8 cellular contexts compared by ENCODE assay signal in the genomic region with DNA sequence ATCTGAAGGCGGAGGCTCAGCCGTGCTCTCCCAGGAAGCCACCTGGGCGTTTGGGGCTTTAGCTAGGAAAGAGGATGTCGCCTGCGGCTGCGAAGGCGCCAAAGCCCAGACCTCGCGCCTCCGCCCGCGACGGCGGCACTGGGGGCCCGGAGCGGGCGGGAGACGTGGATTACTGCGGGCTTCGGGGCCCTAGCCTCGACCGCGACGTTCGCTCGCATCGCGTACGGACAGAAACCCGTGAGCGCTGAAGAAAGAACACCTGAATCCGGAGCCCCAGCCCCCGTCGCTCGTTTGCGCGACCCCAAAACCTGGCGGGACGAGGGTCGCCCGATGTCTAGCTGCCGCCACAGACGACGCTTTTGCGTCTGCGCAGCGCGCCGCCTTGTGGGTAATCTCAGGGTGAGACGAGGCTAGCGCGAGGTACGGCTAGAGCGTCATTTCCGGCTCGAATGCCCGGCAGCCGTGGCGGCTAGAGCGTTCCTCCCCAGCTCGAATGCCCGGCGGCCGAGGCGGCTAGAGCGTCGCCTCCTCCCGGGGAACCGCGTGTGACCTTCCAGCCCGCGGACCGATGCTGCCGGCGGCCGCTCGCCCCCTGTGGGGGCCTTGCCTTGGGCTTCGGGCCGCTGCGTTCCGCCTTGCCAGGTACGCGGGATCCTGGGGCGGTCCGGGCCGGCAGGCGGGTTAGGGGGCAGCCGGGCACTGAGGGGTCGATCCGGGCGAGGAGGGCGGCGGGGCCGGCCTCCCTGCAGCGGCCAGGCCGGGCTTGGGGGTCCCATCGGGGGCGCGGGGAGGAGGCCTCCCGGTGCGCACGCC. TPM values are rescaled to one million over a fixed set of nuclear protein-coding genes. Genes with fewer than 3 reads are reported as not detected.
DNase-seq lines count a peak whose midpoint lies in the region; ATAC-seq and TF ChIP-seq lines count a peak whose summit lies in the region.

A gene (plus strand): TSS at position 434 of the 813 bp plus-strand sequence. CDS start 135 bp downstream, at position 569.

- H4K20me1 ChIP-seq in PC-3 (ENCODE audit: low read length), result peaks cover 15% of the 10 kb centered on the region; the same call in 1 of the 2 replicates

- H3K4me1 ChIP-seq in PC-3 (ENCODE audit: insufficient read depth, low read length) (peaks cover 22% of the 10 kb centered on the region), muscle layer of colon (ENCODE audit: insufficient read depth, low read length) (peaks cover 22% of the 10 kb centered on the region)

- POLR2A ChIA-PET in PC-3 (lab: Charles Lee; ENCODE audit: unreplicated experiment), result interaction anchor here (0.6 to 1.0 kb wide), 7 partner anchors 10 to 324 kb away, joined by 3 to 10 read pairs (median 4); a partner anchor contains a TSS

- H3K9ac ChIP-seq in PC-3 (ENCODE audit: low read length), result peak within 1 kb of the TSS; percentile 99
- H3K9ac ChIP-seq in muscle layer of colon (ENCODE audit: low read length), result peak within 1 kb of the TSS; percentile 99

- H3F3A ChIP-seq in PC-3 (ENCODE audit: low read length, unreplicated experiment), result peaks cover 3% of the 10 kb centered on the region

- H3K27me3 ChIP-seq in PC-3 (ENCODE audit: low read length) (no peaks in the 10 kb centered on the region), muscle layer of colon (ENCODE audit: control insufficient read depth in 1 of 2, insufficient read depth in 2 of 2, low read length in 2 of 2) (no peaks in the 10 kb centered on the region)

- H3K27ac ChIP-seq in PC-3 (ENCODE audit: low read length) (peak within 1 kb of the TSS; percentile 74), muscle layer of colon (ENCODE audit: low read depth, low read length) (peak within 1 kb of the TSS; percentile 89)

- peak within 1 kb of the TSS; percentile 97 for H3K27ac Mint-ChIP-seq in activated T-cell treated with anti-CD3 and anti-CD28 coated beads, Interleukin-2, amount 50 U/mL, for 24 hours

- CTCF ChIA-PET in PC-3 (lab: Charles Lee), result no interaction called here

- peak within 1 kb of the TSS; percentile 97 for H3K4me3 Mint-ChIP-seq in activated T-cell treated with anti-CD3 and anti-CD28 coated beads, Interleukin-2, amount 50 U/mL, for 24 hours

- no peaks in the 10 kb centered on the region for H3K27me3 Mint-ChIP-seq in activated T-cell treated with anti-CD3 and anti-CD28 coated beads, Interleukin-2, amount 50 U/mL, for 24 hours

- peaks cover 83% of the 10 kb centered on the region for H3K79me2 ChIP-seq in PC-3 (ENCODE audit: low read length)

- no peaks in the 10 kb centered on the region for H3K9me2 ChIP-seq in PC-3 (replicated peaks; ENCODE audit: low read length)

- H3K4me3 ChIP-seq in Jurkat, Clone E6-1 (ENCODE audit: low read length), result peak within 1 kb of the TSS; percentile 75
- H3K4me3 ChIP-seq in PC-3 (ENCODE audit: low read length), result peak within 1 kb of the TSS; percentile 75
- H3K4me3 ChIP-seq in muscle layer of colon (ENCODE audit: low read depth in 1 of 2, low read length in 2 of 2), result peak within 1 kb of the TSS; percentile 95 to 99

- H3K4me1 Mint-ChIP-seq in activated T-cell treated with anti-CD3 and anti-CD28 coated beads, Interleukin-2, amount 50 U/mL, for 24 hours (ENCODE audit: low read depth), result peaks cover 30% of the 10 kb centered on the region

- peaks cover 86% of the 10 kb centered on the region for H3K36me3 Mint-ChIP-seq in activated T-cell treated with anti-CD3 and anti-CD28 coated beads, Interleukin-2, amount 50 U/mL, for 24 hours (ENCODE audit: low read depth)

- ATAC-seq in GM21528 (IDR thresholded peaks at IDR 0.05; ENCODE audit: low FRiP score, unreplicated experiment), result peak; percentile 62
- ATAC-seq in PC-3, result peak; percentile 80
- ATAC-seq in esophagus mucosa, result peak; percentile 90

- intact Hi-C loops in PC-3 (cut with micrococcal nuclease), result no loop called here

- no peaks in the 10 kb centered on the region for H3K9me3 Mint-ChIP-seq in activated T-cell treated with anti-CD3 and anti-CD28 coated beads, Interleukin-2, amount 50 U/mL, for 24 hours

- no peaks in the 10 kb centered on the region for H3K9me3 ChIP-seq in PC-3 (ENCODE audit: low read length)
- H3K9me3 ChIP-seq in muscle layer of colon (ENCODE audit: low read length), result no peaks in the 10 kb centered on the region

- peak within 1 kb of the TSS; percentile 62 for H2AFZ ChIP-seq in PC-3 (ENCODE audit: low read length)

- H3K4me2 ChIP-seq in PC-3 (ENCODE audit: low read length), result peak within 1 kb of the TSS; percentile 97

- peak; percentile 75 for DNase-seq in DMS114 treated with DMSO at 0.1 percent for 48 hours (lab: John Stamatoyannopoulos, UW; ENCODE audit: unreplicated experiment)
- DNase-seq in Jurkat, Clone E6-1 (ENCODE audit: low read depth, low spot score), result peak; percentile 87
- DNase-seq in PC-3, result peak; percentile 95
- DNase-seq in activated T-cell treated with anti-CD3 and anti-CD28 coated beads, Interleukin-2, amount 50 U/mL, for 24 hours, result peak; percentile 92
- DNase-seq in stimulated activated CD8-positive, alpha-beta memory T cell treated with anti-CD3 and anti-CD28 coated beads, Interleukin-7, amount 100 ng/mL, for 1 hour (ENCODE audit: low read depth in 2 of 2), result peak; percentile 73 to 84

- no TSS peak for BruUV-seq in PC-3 (replicated peaks; lab: Mats Ljungman, UMichigan)

- no peak for TF ChIP-seq CTCF in PC-3 (conservative IDR thresholded peaks at IDR 0.05; ENCODE audit: low read depth, low read length)

- peaks cover 51% of the 10 kb centered on the region for H3K36me3 ChIP-seq in PC-3 (ENCODE audit: low read depth, low read length)
- H3K36me3 ChIP-seq in muscle layer of colon (ENCODE audit: insufficient read depth, low read length), result peaks cover 27% of the 10 kb centered on the region

RNA-seq across cellular contexts. Expression of the gene that starts here (rescaled TPM):
- polyA plus RNA-seq in Jurkat, Clone E6-1 (2012; ENCODE audit: insufficient read depth, insufficient read length), result 113 TPM
- total RNA-seq in PC-3 (2014; rRNA removed), result 100 and 108 TPM in 2 replicates
- total RNA-seq in esophagus mucosa, result 89.5 TPM

Comparison
In these comparisons a context has a peak if more than half of its experiments do, and no peak if none do; other contexts are left out.
1. Peak in every context shown above with its lines: DNase-seq, ATAC-seq, H3K4me3 ChIP-seq and H3K27ac ChIP-seq.